ENCODE assay signal across 1 cellular context in the genomic region with DNA sequence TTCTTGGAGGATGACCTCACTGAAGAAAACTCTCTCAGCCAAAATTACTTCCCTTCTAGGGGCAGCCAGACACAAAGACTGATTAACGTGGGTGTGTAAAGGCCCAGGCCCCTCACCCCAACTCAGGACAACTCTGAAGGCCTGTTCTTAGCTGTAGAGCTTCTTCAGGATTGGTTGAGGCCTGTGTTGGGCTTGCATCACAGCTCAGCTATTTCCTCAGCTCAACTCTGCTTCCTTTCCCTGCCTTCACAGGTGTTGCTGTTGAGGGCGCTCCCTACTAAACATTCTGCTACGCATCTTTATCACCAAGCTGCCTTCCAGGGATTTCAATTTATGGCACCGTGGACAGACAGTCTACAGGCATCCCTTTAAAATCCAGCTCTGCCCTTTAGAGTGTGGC.
TF ChIP-seq lines count a peak whose summit lies in the region.

No MANE protein-coding gene starts in this region.

TF ChIP-seq in HepG2, 621 proteins besides CTCF, POLR2A, EP300 and RAD21:
- TF ChIP-seq KMT2A (CRISPR knock-in tag; IDR thresholded peaks at IDR 0.05) (no peak), ZNF275 (CRISPR knock-in tag; IDR thresholded peaks at IDR 0.05; ENCODE audit: borderline replicate concordance) (no peak), KLF11 (CRISPR knock-in tag; IDR thresholded peaks at IDR 0.05) (no peak)
- TF ChIP-seq, protein P1, sequence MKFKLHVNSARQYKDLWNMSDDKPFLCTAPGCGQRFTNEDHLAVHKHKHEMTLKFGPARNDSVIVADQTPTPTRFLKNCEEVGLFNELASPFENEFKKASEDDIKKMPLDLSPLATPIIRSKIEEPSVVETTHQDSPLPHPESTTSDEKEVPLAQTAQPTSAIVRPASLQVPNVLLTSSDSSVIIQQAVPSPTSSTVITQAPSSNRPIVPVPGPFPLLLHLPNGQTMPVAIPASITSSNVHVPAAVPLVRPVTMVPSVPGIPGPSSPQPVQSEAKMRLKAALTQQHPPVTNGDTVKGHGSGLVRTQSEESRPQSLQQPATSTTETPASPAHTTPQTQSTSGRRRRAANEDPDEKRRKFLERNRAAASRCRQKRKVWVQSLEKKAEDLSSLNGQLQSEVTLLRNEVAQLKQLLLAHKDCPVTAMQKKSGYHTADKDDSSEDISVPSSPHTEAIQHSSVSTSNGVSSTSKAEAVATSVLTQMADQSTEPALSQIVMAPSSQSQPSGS (CRISPR knock-in tag; IDR thresholded peaks at IDR 0.05): no peak
